In genomic region chr10:12073526-12073925, GRCh38 we compare ENCODE assay signal across 2 cellular contexts.
TF ChIP-seq lines count a peak whose summit lies in the region.

No MANE protein-coding gene starts in this region.

TF ChIP-seq in liver, 16 proteins besides CTCF, POLR2A, EP300 and RAD21:
- TF ChIP-seq YY1 (IDR thresholded peaks at IDR 0.05) (no peak), GABPA (IDR thresholded peaks at IDR 0.05 in 1 of 2, conservative IDR thresholded peaks at IDR 0.05 in 1 of 2) (no peak), JUND (IDR thresholded peaks at IDR 0.05) (no peak), SP1 (IDR thresholded peaks at IDR 0.05) (no peak), HNF4G (IDR thresholded peaks at IDR 0.05) (no peak), TAF1 (conservative IDR thresholded peaks at IDR 0.05) (no peak), EGR1 (IDR thresholded peaks at IDR 0.05; ENCODE audit: low read depth in 2 of 2) (no peak), FOXA1 (IDR thresholded peaks at IDR 0.05) (no peak)
- TF ChIP-seq, protein P1, sequence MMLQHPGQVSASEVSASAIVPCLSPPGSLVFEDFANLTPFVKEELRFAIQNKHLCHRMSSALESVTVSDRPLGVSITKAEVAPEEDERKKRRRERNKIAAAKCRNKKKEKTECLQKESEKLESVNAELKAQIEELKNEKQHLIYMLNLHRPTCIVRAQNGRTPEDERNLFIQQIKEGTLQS (IDR thresholded peaks at IDR 0.05) = no peak

TF ChIP-seq in HepG2, 621 proteins besides CTCF, POLR2A, EP300 and RAD21:
- TF ChIP-seq, protein P2, sequence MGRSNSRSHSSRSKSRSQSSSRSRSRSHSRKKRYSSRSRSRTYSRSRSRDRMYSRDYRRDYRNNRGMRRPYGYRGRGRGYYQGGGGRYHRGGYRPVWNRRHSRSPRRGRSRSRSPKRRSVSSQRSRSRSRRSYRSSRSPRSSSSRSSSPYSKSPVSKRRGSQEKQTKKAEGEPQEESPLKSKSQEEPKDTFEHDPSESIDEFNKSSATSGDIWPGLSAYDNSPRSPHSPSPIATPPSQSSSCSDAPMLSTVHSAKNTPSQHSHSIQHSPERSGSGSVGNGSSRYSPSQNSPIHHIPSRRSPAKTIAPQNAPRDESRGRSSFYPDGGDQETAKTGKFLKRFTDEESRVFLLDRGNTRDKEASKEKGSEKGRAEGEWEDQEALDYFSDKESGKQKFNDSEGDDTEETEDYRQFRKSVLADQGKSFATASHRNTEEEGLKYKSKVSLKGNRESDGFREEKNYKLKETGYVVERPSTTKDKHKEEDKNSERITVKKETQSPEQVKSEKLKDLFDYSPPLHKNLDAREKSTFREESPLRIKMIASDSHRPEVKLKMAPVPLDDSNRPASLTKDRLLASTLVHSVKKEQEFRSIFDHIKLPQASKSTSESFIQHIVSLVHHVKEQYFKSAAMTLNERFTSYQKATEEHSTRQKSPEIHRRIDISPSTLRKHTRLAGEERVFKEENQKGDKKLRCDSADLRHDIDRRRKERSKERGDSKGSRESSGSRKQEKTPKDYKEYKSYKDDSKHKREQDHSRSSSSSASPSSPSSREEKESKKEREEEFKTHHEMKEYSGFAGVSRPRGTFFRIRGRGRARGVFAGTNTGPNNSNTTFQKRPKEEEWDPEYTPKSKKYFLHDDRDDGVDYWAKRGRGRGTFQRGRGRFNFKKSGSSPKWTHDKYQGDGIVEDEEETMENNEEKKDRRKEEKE (IDR thresholded peaks at IDR 0.05) = no peak
- TF ChIP-seq SAFB2 (CRISPR knock-in tag; IDR thresholded peaks at IDR 0.05; ENCODE audit: borderline replicate concordance, low read depth) (no peak), ZNF558 (CRISPR knock-in tag; IDR thresholded peaks at IDR 0.05; ENCODE audit: borderline replicate concordance) (no peak), RFXAP (CRISPR knock-in tag; IDR thresholded peaks at IDR 0.05; ENCODE audit: borderline replicate concordance) (no peak), MATR3 (CRISPR knock-in tag; IDR thresholded peaks at IDR 0.05) (no peak), ZNF570 (CRISPR knock-in tag; IDR thresholded peaks at IDR 0.05; ENCODE audit: borderline replicate concordance) (no peak), NRL (CRISPR knock-in tag; IDR thresholded peaks at IDR 0.05; ENCODE audit: borderline replicate concordance) (no peak), KDM3A (CRISPR knock-in tag; IDR thresholded peaks at IDR 0.05; ENCODE audit: low read depth) (no peak), ZNF124 (CRISPR knock-in tag; IDR thresholded peaks at IDR 0.05) (no peak), NCOR1 (IDR thresholded peaks at IDR 0.05; ENCODE audit: borderline replicate concordance, low read length) (no peak), ISL2 (CRISPR knock-in tag; IDR thresholded peaks at IDR 0.05) (no peak), MED13 (CRISPR knock-in tag; IDR thresholded peaks at IDR 0.05) (no peak)
- TF ChIP-seq, protein P3, sequence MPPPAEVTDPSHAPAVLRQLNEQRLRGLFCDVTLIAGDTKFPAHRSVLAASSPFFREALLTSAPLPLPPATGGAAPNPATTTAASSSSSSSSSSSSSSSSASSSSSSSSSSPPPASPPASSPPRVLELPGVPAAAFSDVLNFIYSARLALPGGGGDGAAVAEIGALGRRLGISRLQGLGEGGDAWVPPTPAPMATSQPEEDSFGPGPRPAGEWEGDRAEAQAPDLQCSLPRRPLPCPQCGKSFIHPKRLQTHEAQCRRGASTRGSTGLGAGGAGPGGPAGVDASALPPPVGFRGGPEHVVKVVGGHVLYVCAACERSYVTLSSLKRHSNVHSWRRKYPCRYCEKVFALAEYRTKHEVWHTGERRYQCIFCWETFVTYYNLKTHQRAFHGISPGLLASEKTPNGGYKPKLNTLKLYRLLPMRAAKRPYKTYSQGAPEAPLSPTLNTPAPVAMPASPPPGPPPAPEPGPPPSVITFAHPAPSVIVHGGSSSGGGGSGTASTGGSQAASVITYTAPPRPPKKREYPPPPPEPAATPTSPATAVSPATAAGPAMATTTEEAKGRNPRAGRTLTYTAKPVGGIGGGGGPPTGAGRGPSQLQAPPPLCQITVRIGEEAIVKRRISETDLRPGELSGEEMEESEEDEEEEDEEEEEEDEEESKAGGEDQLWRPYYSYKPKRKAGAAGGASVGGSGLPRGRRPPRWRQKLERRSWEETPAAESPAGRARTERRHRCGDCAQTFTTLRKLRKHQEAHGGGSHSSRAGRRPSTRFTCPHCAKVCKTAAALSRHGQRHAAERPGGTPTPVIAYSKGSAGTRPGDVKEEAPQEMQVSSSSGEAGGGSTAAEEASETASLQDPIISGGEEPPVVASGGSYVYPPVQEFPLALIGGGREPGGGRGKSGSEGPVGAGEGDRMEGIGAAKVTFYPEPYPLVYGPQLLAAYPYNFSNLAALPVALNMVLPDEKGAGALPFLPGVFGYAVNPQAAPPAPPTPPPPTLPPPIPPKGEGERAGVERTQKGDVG (CRISPR knock-in tag; IDR thresholded peaks at IDR 0.05; ENCODE audit: borderline replicate concordance) = no peak
